21 cellular contexts compared by ENCODE assay signal in genomic region chr16:51592535-51592934, GRCh38.
DNase-seq lines count a peak whose midpoint lies in the region; ATAC-seq and TF ChIP-seq lines count a peak whose summit lies in the region.
"Had no signal": no experiment of that assay in that cellular context is flagged by ENCODE, and none has a peak within 500 bp of the region (broad histone marks: within the 10 kb centered on the region; RNA-seq: fewer than 3 reads in every experiment).

No MANE protein-coding gene starts in this region.

- no peaks in the 10 kb centered on the region for H3K27me3 Mint-ChIP-seq in Calu3 (ENCODE audit: unreplicated experiment)
- H3K27me3 Mint-ChIP-seq: activated naive CD8-positive, alpha-beta T cell treated with anti-CD3 and anti-CD28 coated beads, Interleukin-2, amount 50 U/mL, for 24 hours; dendritic cell treated with granulocyte-macrophage colony-stimulating factor and Interleukin-4, amounts not matched to agents 40 ng/mL and 50 ng/mL, for 4 days had no signal

- H3K4me2 ChIP-seq in IMR-90 (ENCODE audit: low read depth, low read length) (peak overlapping the region; percentile 69), neuronal stem cell (ENCODE audit: insufficient read depth, low read length, poor library complexity, severe bottlenecking) (no peak overlapping the region)

- H3K27ac Mint-ChIP-seq in Calu3 (ENCODE audit: unreplicated experiment): peak overlapping the region; percentile 2
- H3K27ac Mint-ChIP-seq: activated naive CD8-positive, alpha-beta T cell treated with anti-CD3 and anti-CD28 coated beads, Interleukin-2, amount 50 U/mL, for 24 hours; activated T-helper 2 cell treated with anti-CD3 and anti-CD28 coated beads, Interferon-gamma antibody, Interleukin-2, Interleukin-4, amounts not matched to agents 10 μg/mL and 5 μg/mL and 100 μg/mL, durations not matched to agents 14 hours and 24 hours and 36 hours; dendritic cell treated with granulocyte-macrophage colony-stimulating factor and Interleukin-4, amounts not matched to agents 40 ng/mL and 50 ng/mL, for 4 days had no signal

- CTCF ChIA-PET in Calu3 (lab: Charles Lee) (interaction anchor here (0.6 kb wide), 1 partner anchor 272 kb away, joined by 3 read pairs; no protein-coding TSS in a partner anchor), IMR-90 (lab: Yijun Ruan, JAX) (no interaction called here)

- no peak overlapping the region for H2BK15ac ChIP-seq in IMR-90 (ENCODE audit: low read depth, low read length)
- no peak overlapping the region for H2BK15ac ChIP-seq in neuronal stem cell (ENCODE audit: low read length)

- H3K36me3 ChIP-seq in IMR-90 (ENCODE audit: control insufficient read depth, insufficient read depth, low read length) (no peaks in the 10 kb centered on the region), neuronal stem cell (replicated peaks in 1 of 2; ENCODE audit: control insufficient read depth in 2 of 2, insufficient read depth in 2 of 2, low read length in 2 of 2) (no peaks in the 10 kb centered on the region)
- H3K36me3 ChIP-seq: gastrocnemius medialis, left ventricle myocardium inferior had no signal

- ATAC-seq in IMR-90 (ENCODE audit: low read depth): no peak
- ATAC-seq in HG03439 (IDR thresholded peaks at IDR 0.05; ENCODE audit: unreplicated experiment): no peak
- ATAC-seq: activated CD4-positive, CD25-positive, alpha-beta regulatory T cell treated with anti-CD3 and anti-CD28 coated beads, Interleukin-2, amount 50 U/mL, for 24 hours; activated naive CD8-positive, alpha-beta T cell treated with anti-CD3 and anti-CD28 coated beads, Interleukin-2, amount 50 U/mL, for 24 hours; gastrocnemius medialis; mucosa of descending colon; SK-N-SH treated with all-trans-retinoic acid at 6 μM for 48 hours had no signal

- in situ Hi-C loops in IMR-90 (cut with MboI; ENCODE audit: low sequenced_read_pairs): no loop called here

- H3K18ac ChIP-seq in IMR-90 (ENCODE audit: low read depth, low read length) (no peak overlapping the region), neuronal stem cell (ENCODE audit: low read length) (no peak overlapping the region)

- H3K9me3 Mint-ChIP-seq in Calu3 (ENCODE audit: low read depth, unreplicated experiment): no peaks in the 10 kb centered on the region

- no peak overlapping the region for H3K23ac ChIP-seq in IMR-90 (ENCODE audit: low read depth, low read length)
- no peak overlapping the region for H3K23ac ChIP-seq in neuronal stem cell (ENCODE audit: low read depth, low read length, poor library complexity)

- 0 out of 2 replicates have a peak overlapping the region, but pooled peaks have one; percentile 17 for H3K14ac ChIP-seq in IMR-90 (replicated peaks; ENCODE audit: low read depth, low read length)
- H3K14ac ChIP-seq in neuronal stem cell (ENCODE audit: low read length): no peak overlapping the region

- H2BK12ac ChIP-seq in neuronal stem cell (ENCODE audit: low read length): no peak overlapping the region

- WGBS in IMR-90 (ENCODE audit: extremely low coverage in 2 of 2, insufficient read length in 1 of 2), 2 experiments: no CpG with 5 or more reads among the region's 7 CpGs
- WGBS in neuronal stem cell (ENCODE audit: extremely low coverage in 2 of 2, insufficient read length in 2 of 2, insufficient replicate concordance in 1 of 2), 2 donors: no CpG with 5 or more reads among the region's 7 CpGs
- 45 to 52% methylated on average over 7 of the region's 7 CpGs for WGBS in lower leg skin, 2 donors

- dilution Hi-C loops in IMR-90 (cut with HindIII; ENCODE audit: low sequenced_read_pairs, unreplicated experiment): no loop called here

- no peak overlapping the region; the same call in 1 of the 2 replicates for H4K5ac ChIP-seq in IMR-90 (ENCODE audit: low read depth, low read length)

- no peak overlapping the region for H3K56ac ChIP-seq in IMR-90 (ENCODE audit: extremely low read depth, insufficient read depth, low read length)

- H4K8ac ChIP-seq in IMR-90 (ENCODE audit: low read depth in 2 of 2, low read length in 2 of 2) (no peak overlapping the region), neuronal stem cell (ENCODE audit: low read depth, low read length) (no peak overlapping the region)

- POLR2A ChIA-PET in IMR-90 (lab: Charles Lee; ENCODE audit: unreplicated experiment): no interaction called here

- H3K27me3 ChIP-seq in IMR-90 (ENCODE audit: control insufficient read depth, insufficient read depth, low read length): peaks cover 10% of the 10 kb centered on the region
- peaks cover 0 to 4% (median 0%) of the 10 kb centered on the region in 3 experiments for H3K27me3 ChIP-seq in neuronal stem cell (ENCODE audit: control insufficient read depth in 3 of 3, insufficient read depth in 3 of 3, low read depth in 1 of 3, low read length in 3 of 3)
- H3K27me3 ChIP-seq: gastrocnemius medialis had no signal

- H2BK5ac ChIP-seq in IMR-90 (ENCODE audit: low read depth, low read length, poor library complexity, severe bottlenecking) (no peak overlapping the region), neuronal stem cell (ENCODE audit: low read length) (no peak overlapping the region)

- TF ChIP-seq CTCF in Calu3 (IDR thresholded peaks at IDR 0.05; ENCODE audit: unreplicated experiment): no peak
- no peak for TF ChIP-seq CTCF in IMR-90 (conservative IDR thresholded peaks at IDR 0.05; ENCODE audit: low read depth, low read length)
- TF ChIP-seq CTCF in fibroblast of mammary gland (conservative IDR thresholded peaks at IDR 0.05; ENCODE audit: control insufficient read depth, insufficient read depth, low read depth, low read length): no peak
- no peak for TF ChIP-seq CTCF in lower leg skin (IDR thresholded peaks at IDR 0.05)

- no peak overlapping the region for H3K4me3 ChIP-seq in IMR-90 (ENCODE audit: insufficient read depth, low read depth, low read length)
- no peak overlapping the region for H3K4me3 ChIP-seq in fibroblast of mammary gland (ENCODE audit: control insufficient read depth, low read depth, low read length)
- H3K4me3 ChIP-seq in neuronal stem cell (ENCODE audit: low read length in 2 of 2): no peak overlapping the region
- H3K4me3 ChIP-seq in lower leg skin (ENCODE audit: low read depth, poor library complexity, severe bottlenecking): no peak overlapping the region
- H3K4me3 ChIP-seq: gastrocnemius medialis, left ventricle myocardium inferior, mucosa of descending colon had no signal

- H3K4me1 ChIP-seq in IMR-90 (ENCODE audit: control insufficient read depth, insufficient read depth, low read length) (no peaks in the 10 kb centered on the region; the same call in 1 of the 2 replicates), neuronal stem cell (ENCODE audit: control insufficient read depth in 2 of 2, insufficient read depth in 1 of 2, low read depth in 1 of 2, low read length in 2 of 2) (peaks cover 7 to 8% of the 10 kb centered on the region in 2 donors)
- H3K4me1 ChIP-seq: gastrocnemius medialis, left ventricle myocardium inferior had no signal

- peaks cover 15% of the 10 kb centered on the region for H3K4me1 Mint-ChIP-seq in Calu3 (ENCODE audit: low read depth, unreplicated experiment)
- H3K4me1 Mint-ChIP-seq: activated naive CD8-positive, alpha-beta T cell treated with anti-CD3 and anti-CD28 coated beads, Interleukin-2, amount 50 U/mL, for 24 hours had no signal

- no peaks in the 10 kb centered on the region for H3K9me1 ChIP-seq in IMR-90 (ENCODE audit: insufficient read depth, low read length)

- peak overlapping the region; percentile 35 for H2AFZ ChIP-seq in IMR-90 (replicated peaks; ENCODE audit: low read length, poor library complexity)
- H2AFZ ChIP-seq in neuronal stem cell (ENCODE audit: low read length): peak overlapping the region; percentile 69

- H3K4ac ChIP-seq in IMR-90 (ENCODE audit: low read depth, low read length) (no peak overlapping the region), neuronal stem cell (ENCODE audit: low read length) (no peak overlapping the region)

- no peaks in the 10 kb centered on the region for H4K20me1 ChIP-seq in IMR-90 (ENCODE audit: insufficient read depth, low read length)

- no peaks in the 10 kb centered on the region for H3K9me3 ChIP-seq in IMR-90 (ENCODE audit: control insufficient read depth, insufficient read depth, low read length)
- H3K9me3 ChIP-seq in neuronal stem cell (replicated peaks in 1 of 2; ENCODE audit: control insufficient read depth in 2 of 2, insufficient read depth in 1 of 2, low read depth in 1 of 2, low read length in 2 of 2): no peaks in the 10 kb centered on the region
- H3K9me3 ChIP-seq: gastrocnemius medialis, mucosa of descending colon had no signal

- BruUV-seq in Calu3 (replicated peaks; lab: Mats Ljungman, UMichigan) (no TSS peak), IMR-90 (replicated peaks; lab: Mats Ljungman, UMichigan) (no TSS peak)

- TF ChIP-seq POLR2A in IMR-90 (IDR thresholded peaks at IDR 0.05; ENCODE audit: low read depth, low read length) (no peak), lower leg skin (IDR thresholded peaks at IDR 0.05) (no peak)

- H2AK5ac ChIP-seq in IMR-90 (ENCODE audit: low read depth, low read length) (no peak overlapping the region), neuronal stem cell (ENCODE audit: low read depth, low read length) (no peak overlapping the region)

- H2BK120ac ChIP-seq in IMR-90 (ENCODE audit: low read depth, low read length) (no peak overlapping the region), neuronal stem cell (ENCODE audit: low read depth, low read length) (no peak overlapping the region)

- no peak for TF ChIP-seq RAD21 in IMR-90 (IDR thresholded peaks at IDR 0.05; ENCODE audit: low read length)

- H3K9ac ChIP-seq in IMR-90 (ENCODE audit: low read depth, low read length): no peak overlapping the region
- H3K9ac ChIP-seq in neuronal stem cell (ENCODE audit: low read depth, low read length, poor library complexity): no peak overlapping the region

- H3K79me1 ChIP-seq in IMR-90 (ENCODE audit: low read depth in 1 of 2, low read length in 2 of 2) (no peaks in the 10 kb centered on the region), neuronal stem cell (ENCODE audit: low read depth, low read length) (no peaks in the 10 kb centered on the region)

- DNase-seq in Calu3 (no peak), IMR-90 (no peak), fibroblast of mammary gland (ENCODE audit: low read depth) (peak; percentile 21), neuronal stem cell (ENCODE audit: low spot score) (no peak), NCI-H1105 (lab: John Stamatoyannopoulos, UW) (no peak), lower leg skin (ENCODE audit: low spot score in 2 of 2) (no peak)
- DNase-seq: activated naive CD8-positive, alpha-beta T cell treated with anti-CD3 and anti-CD28 coated beads, Interleukin-2, amount 50 U/mL, for 24 hours; gastrocnemius medialis; GDM1; left ventricle myocardium inferior; mucosa of descending colon; NCI-H1436; RPMI8226; stimulated activated naive CD4-positive, alpha-beta T cell; T-helper 9 cell had no signal

- no peak overlapping the region for H3K27ac ChIP-seq in IMR-90 (ENCODE audit: insufficient read depth, low read length)
- H3K27ac ChIP-seq in neuronal stem cell (replicated peaks; ENCODE audit: low read length): no peak overlapping the region
- H3K27ac ChIP-seq: epithelial cell of prostate, gastrocnemius medialis, left ventricle myocardium inferior had no signal

- no peak overlapping the region for H4K91ac ChIP-seq in IMR-90 (ENCODE audit: insufficient read depth, low read depth, low read length)
- no peak overlapping the region for H4K91ac ChIP-seq in neuronal stem cell (ENCODE audit: low read depth, low read length, poor library complexity)

- peak overlapping the region; percentile 60 for H3K4me3 Mint-ChIP-seq in Calu3 (ENCODE audit: low read depth, unreplicated experiment)
- H3K4me3 Mint-ChIP-seq: activated naive CD8-positive, alpha-beta T cell treated with anti-CD3 and anti-CD28 coated beads, Interleukin-2, amount 50 U/mL, for 24 hours; dendritic cell treated with granulocyte-macrophage colony-stimulating factor and Interleukin-4, amounts not matched to agents 40 ng/mL and 50 ng/mL, for 4 days had no signal

- no peak overlapping the region for H2BK20ac ChIP-seq in IMR-90 (ENCODE audit: low read depth, low read length)

- no peak overlapping the region for H2AK9ac ChIP-seq in IMR-90 (replicated peaks; ENCODE audit: low read depth, low read length, poor library complexity)

- no peaks in the 10 kb centered on the region for H3K36me3 Mint-ChIP-seq in Calu3 (ENCODE audit: insufficient read depth, unreplicated experiment)

- intact Hi-C loops in Calu3 (cut with micrococcal nuclease; ENCODE audit: unreplicated experiment): no loop called here
- intact Hi-C loops in IMR-90 (cut with micrococcal nuclease): no loop called here
- intact Hi-C loops in lower leg skin (cut with DNase I; ENCODE audit: low total_unique reads): no loop called here
